Comparison of ENCODE assay signal across 12 cellular contexts in the genomic region with DNA sequence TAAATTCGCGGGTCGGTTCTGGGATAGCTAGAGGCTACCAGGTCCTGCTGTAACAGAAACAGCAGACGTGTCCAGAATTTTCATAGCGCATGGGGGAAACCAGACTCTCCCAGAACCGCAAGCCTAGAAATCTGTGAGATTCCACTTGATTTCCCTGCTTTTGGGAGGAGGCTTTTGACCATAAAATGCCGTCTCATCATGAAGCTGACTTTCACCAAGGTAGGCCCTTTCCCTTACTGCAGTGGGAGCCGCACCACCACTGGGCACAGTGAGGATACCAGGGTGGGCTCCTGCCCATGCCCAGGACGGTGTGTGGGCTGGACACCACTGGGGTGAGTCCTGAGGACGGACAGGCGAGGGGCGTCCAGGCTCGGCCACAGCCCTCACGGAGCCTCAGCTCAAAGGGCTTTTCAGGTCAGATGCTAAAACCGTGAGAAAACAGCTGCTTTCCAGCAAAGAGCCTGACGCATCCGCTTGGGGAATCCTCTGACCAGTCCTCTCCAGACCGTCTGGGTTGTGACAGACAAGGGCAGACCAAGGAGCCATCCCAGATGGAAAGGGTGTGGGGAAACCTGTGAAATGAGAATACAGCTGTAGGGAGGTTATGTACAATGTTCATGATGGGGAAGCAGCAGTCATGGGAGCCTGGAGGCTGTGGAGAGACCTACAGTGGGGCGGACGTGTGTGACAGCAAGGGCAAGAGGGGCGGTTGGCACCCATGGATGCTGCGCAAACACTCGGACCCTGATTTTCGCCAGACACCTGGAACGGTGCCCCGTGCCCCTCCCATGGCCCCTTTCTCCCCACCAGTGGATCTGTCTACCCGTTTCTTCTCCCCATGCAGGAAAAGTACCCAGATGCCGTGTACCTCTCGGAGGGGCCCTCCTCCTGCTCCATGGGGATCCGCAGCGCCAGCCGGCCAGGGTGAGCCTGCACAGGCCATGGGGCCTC. TPM values are rescaled to one million over a fixed set of nuclear protein-coding genes. Genes with fewer than 3 reads are reported as not detected.
A peak's percentile ranks its signal among the peaks of the same experiment; 100 is the strongest.
DNase-seq lines count a peak whose midpoint lies in the region; ATAC-seq and TF ChIP-seq lines count a peak whose summit lies in the region.
"Had no signal": no experiment of that assay in that cellular context is flagged by ENCODE, and none has a peak within 500 bp of the region (broad histone marks: within the 10 kb centered on the region; RNA-seq: fewer than 3 reads in every experiment).

No MANE protein-coding gene starts in this region.

- H4K20me1 ChIP-seq in HCT116 (ENCODE audit: insufficient read depth) (no peaks in the 10 kb centered on the region), smooth muscle cell (ENCODE audit: low read depth) (no peaks in the 10 kb centered on the region)

- no peaks in the 10 kb centered on the region for H3K9me2 ChIP-seq in HCT116 (ENCODE audit: insufficient read depth)

- H3K79me2 ChIP-seq in HCT116 (ENCODE audit: insufficient read depth, low read length) (no peaks in the 10 kb centered on the region), smooth muscle cell (ENCODE audit: low read depth) (peaks cover 4% of the 10 kb centered on the region)

- H3K27ac ChIP-seq in HCT116 (ENCODE audit: low read depth, low read length), result no peak overlapping the region
- H3K27ac ChIP-seq in dorsolateral prefrontal cortex, result peak overlapping the region in 31 of 59 donors; percentile 4 to 80 (median 53)
- peak overlapping the region; percentile 43 to 76 for H3K27ac ChIP-seq in lung (ENCODE audit: low read depth in 1 of 2, low read length in 1 of 2)
- H3K27ac ChIP-seq in smooth muscle cell (ENCODE audit: low read depth), result peak overlapping the region; percentile 83
- no peak overlapping the region for H3K27ac ChIP-seq in SJCRH30

- H3K9me3 ChIP-seq in HCT116 (ENCODE audit: control insufficient read depth in 1 of 2, insufficient read depth in 1 of 2, low read depth in 1 of 2, low read length in 2 of 2) (no peaks in the 10 kb centered on the region), lung (ENCODE audit: control insufficient read depth in 2 of 2, insufficient read depth in 1 of 2, low read length in 1 of 2) (peaks cover 0 to 2% of the 10 kb centered on the region in 2 donors), smooth muscle cell (replicated peaks; ENCODE audit: low read depth) (no peaks in the 10 kb centered on the region), SJCRH30 (replicated peaks) (peaks cover 1% of the 10 kb centered on the region; the same call in 1 of the 2 replicates)

- no peak for TF ChIP-seq CTCF in HCT116 (IDR thresholded peaks at IDR 0.05 in 2 of 3, conservative IDR thresholded peaks at IDR 0.05 in 1 of 3; ENCODE audit: borderline replicate concordance in 1 of 3, insufficient read depth in 1 of 3, low read depth in 2 of 3, low read length in 2 of 3)
- TF ChIP-seq CTCF in dorsolateral prefrontal cortex (IDR thresholded peaks at IDR 0.05 in 54 of 56, conservative IDR thresholded peaks at IDR 0.05 in 2 of 56; ENCODE audit: low read depth in 1 of 56, partially characterized antibody in 56 of 56), result no peak
- no peak for TF ChIP-seq CTCF in lung (IDR thresholded peaks at IDR 0.05; ENCODE audit: control extremely low read depth, extremely low read depth)
- no peak for TF ChIP-seq CTCF in smooth muscle cell (IDR thresholded peaks at IDR 0.05; ENCODE audit: borderline replicate concordance, insufficient read depth, poor library complexity, severe bottlenecking)

- POLR2A ChIA-PET in HCT116 (lab: Charles Lee), result no interaction called here

- H3K27me3 ChIP-seq in HCT116 (ENCODE audit: insufficient read depth, low read length), result no peaks in the 10 kb centered on the region
- no peaks in the 10 kb centered on the region for H3K27me3 ChIP-seq in dorsolateral prefrontal cortex
- H3K27me3 ChIP-seq in lung (ENCODE audit: control insufficient read depth, insufficient read depth), result no peaks in the 10 kb centered on the region
- no peaks in the 10 kb centered on the region for H3K27me3 ChIP-seq in smooth muscle cell (ENCODE audit: low read depth)
- no peaks in the 10 kb centered on the region for H3K27me3 ChIP-seq in SJCRH30

- intact Hi-C loops in HCT116 (cut with micrococcal nuclease) (no loop called here), dorsolateral prefrontal cortex (cut with DNase I) (no loop called here)

- H3K36me3 ChIP-seq in HCT116 (ENCODE audit: control insufficient read depth in 1 of 2, insufficient read depth in 2 of 2, low read length in 2 of 2), result peaks cover 0 to 3% of the 10 kb centered on the region in 2 experiments; a peak in 1 of 4 replicates
- H3K36me3 ChIP-seq in lung (ENCODE audit: control insufficient read depth in 2 of 2, insufficient read depth in 2 of 2, low read length in 2 of 2), result peaks cover 8 to 21% of the 10 kb centered on the region in 2 donors
- no peaks in the 10 kb centered on the region for H3K36me3 ChIP-seq in smooth muscle cell (ENCODE audit: low read depth)
- H3K36me3 ChIP-seq in SJCRH30, result peaks cover 22% of the 10 kb centered on the region; the same call in 1 of the 2 replicates

- no peak for TF ChIP-seq POLR2A in HCT116 (IDR thresholded peaks at IDR 0.05; ENCODE audit: borderline replicate concordance, extremely low read depth, insufficient read depth, insufficient read length)

- H3F3A ChIP-seq in smooth muscle cell (ENCODE audit: low read depth), result peaks cover 6% of the 10 kb centered on the region

- CTCF ChIA-PET in HCT116 (lab: Charles Lee), result no interaction called here

- 89 to 93% methylated on average over 32 of the region's 32 CpGs for WGBS in lung, 2 donors
- WGBS in smooth muscle cell (ENCODE audit: low lambda C conversion rate), result 87% methylated on average over 32 of the region's 32 CpGs

- TF ChIP-seq RAD21 in HCT116 (IDR thresholded peaks at IDR 0.05; ENCODE audit: low read depth), result no peak

- BruUV-seq in HCT116 (replicated peaks; lab: Mats Ljungman, UMichigan), result no TSS peak

- no peak overlapping the region for H2AFZ ChIP-seq in HCT116 (ENCODE audit: low read depth, low read length, poor library complexity, severe bottlenecking)
- H2AFZ ChIP-seq in smooth muscle cell (ENCODE audit: low read depth), result no peak overlapping the region

- H3K4me1 ChIP-seq in HCT116 (ENCODE audit: control insufficient read depth in 1 of 2, insufficient read depth in 2 of 2, low read length in 2 of 2) (no peaks in the 10 kb centered on the region), lung (ENCODE audit: control insufficient read depth in 2 of 2, insufficient read depth in 2 of 2, low read length in 2 of 2) (no peaks in the 10 kb centered on the region), smooth muscle cell (ENCODE audit: low read depth) (peaks cover 12% of the 10 kb centered on the region), SJCRH30 (peaks cover 11% of the 10 kb centered on the region; the same call in 1 of the 2 replicates)

- no peak overlapping the region for H3K9ac ChIP-seq in HCT116 (ENCODE audit: low read length)
- H3K9ac ChIP-seq in smooth muscle cell (ENCODE audit: low read depth), result no peak overlapping the region

- RAD21 ChIA-PET in HCT116 (lab: Charles Lee; ENCODE audit: low non-redundant PET in 1 of 2, low total read pairs in 2 of 2, uncharacterized antibody in 2 of 2, unreplicated experiment in 2 of 2), result no interaction called here

- DNase-seq in HCT116 (ENCODE audit: low read depth, low spot score) (no peak), dorsolateral prefrontal cortex (no peak), lung (ENCODE audit: low spot score) (no peak), smooth muscle cell (lab: John Stamatoyannopoulos, UW; ENCODE audit: unreplicated experiment) (no peak), SJCRH30 (no peak), Kasumi-1 (lab: John Stamatoyannopoulos, UW) (no peak)
- no peak for DNase-seq in activated CD4-positive, alpha-beta T cell treated with anti-CD3 and anti-CD28 coated beads, Interleukin-2, amount 50 U/mL, for 48 hours
- DNase-seq: mammary epithelial cell; occipital lobe; stimulated activated CD4-positive, alpha-beta T cell treated with anti-CD3 and anti-CD28 coated beads, Interleukin-1b, Interleukin-23, amount 100 ng/mL, for 48 hours had no signal

- H3K4me3 ChIP-seq in HCT116 (replicated peaks in 1 of 2; ENCODE audit: low read depth in 1 of 2, low read length in 2 of 2) (no peak overlapping the region), dorsolateral prefrontal cortex (no peak overlapping the region), lung (no peak overlapping the region), smooth muscle cell (no peak overlapping the region), SJCRH30 (no peak overlapping the region)

- H3K4me2 ChIP-seq in HCT116 (ENCODE audit: low read length) (no peak overlapping the region), smooth muscle cell (no peak overlapping the region)

- ATAC-seq in HCT116, result 0 out of 2 replicates have a peak, but pooled peaks have one; percentile 35
- ATAC-seq in lung (ENCODE audit: insufficient read depth, low FRiP score), result no peak
- no peak for ATAC-seq in HG03571 (IDR thresholded peaks at IDR 0.05; ENCODE audit: unreplicated experiment)
- ATAC-seq: HepG2 had no signal

TF ChIP-seq in HCT116, 20 proteins besides CTCF, POLR2A, EP300 and RAD21:
- no peak for TF ChIP-seq YY1 (IDR thresholded peaks at IDR 0.05; ENCODE audit: extremely low read depth, insufficient replicate concordance, low read depth, low read length)
- TF ChIP-seq SRF (IDR thresholded peaks at IDR 0.05; ENCODE audit: low read depth), result no peak
- no peak for TF ChIP-seq CBX3 (IDR thresholded peaks at IDR 0.05; ENCODE audit: low read depth)
- no peak for TF ChIP-seq SIN3A (IDR thresholded peaks at IDR 0.05; ENCODE audit: low read depth)
- TF ChIP-seq EZH2 (IDR thresholded peaks at IDR 0.05), result no peak
- TF ChIP-seq CEBPB (IDR thresholded peaks at IDR 0.05; ENCODE audit: low read depth), result no peak
- no peak for TF ChIP-seq ZNF274 (IDR thresholded peaks at IDR 0.05; ENCODE audit: low read depth, low read length)

RNA-seq across cellular contexts. Expression of gene IPPK, which starts 59.2 kb away (rescaled TPM):
- 15.4 TPM for total RNA-seq in HCT116 (2021; ENCODE audit: unreplicated experiment)
- 14.5 and 16.9 TPM in 2 replicates for polyA plus RNA-seq in HCT116 (2012)
- total RNA-seq in dorsolateral prefrontal cortex, result 10 to 100 TPM; 10.7 to 26.7 (median 16.0) TPM
- 1 to 10 TPM; 6.7 to 6.9 TPM for total RNA-seq in lung
- polyA plus RNA-seq in lung, result 1 to 10 TPM; 6.0 to 9.6 TPM
- total RNA-seq in smooth muscle cell, result 20.6 and 22.1 TPM in 2 replicates
- polyA plus RNA-seq in smooth muscle cell, result 9.4 and 13.1 TPM in 2 replicates
- total RNA-seq in SJCRH30 (2014; rRNA removed; shearing (Covaris generic)), result 15.8 and 16.7 TPM in 2 replicates

Comparison
In these comparisons a context has a peak if more than half of its experiments do, and no peak if none do; other contexts are left out.
1. H3K27ac ChIP-seq: peak in dorsolateral prefrontal cortex (31 of 59), lung (2 of 2) and smooth muscle cell (single experiment); none in HCT116 (single experiment) and SJCRH30 (single experiment).